8 cellular contexts compared by ENCODE assay signal in genomic region chr10:45727421-45727965, GRCh38. TPM values are rescaled to one million over a fixed set of nuclear protein-coding genes. Genes with fewer than 3 reads are reported as not detected.
DNase-seq lines count a peak whose midpoint lies in the region; ATAC-seq and TF ChIP-seq lines count a peak whose summit lies in the region.
"Not testable (repeated sequence)": the region's sequence is repeated elsewhere in the genome, so short reads cannot be mapped to it uniquely, and the experiment has no call there.

No MANE protein-coding gene starts in this region.

- peak overlapping the region; percentile 82 for H3K4me3 Mint-ChIP-seq in glutamatergic neuron (ENCODE audit: unreplicated experiment)
- peak overlapping the region; percentile 72 to 91 (median 82) for H3K4me3 Mint-ChIP-seq in naive thymus-derived CD4-positive, alpha-beta T cell

- H3K9me3 Mint-ChIP-seq in glutamatergic neuron (ENCODE audit: unreplicated experiment); naive thymus-derived CD4-positive, alpha-beta T cell: not testable (repeated sequence)

- not testable (repeated sequence) for H3K36me3 ChIP-seq in GM06990 (ENCODE audit: control insufficient read depth, insufficient read depth, low read length); SJSA1; naive thymus-derived CD4-positive, alpha-beta T cell (ENCODE audit: control insufficient read depth in 2 of 3, insufficient read depth in 3 of 3, low read length in 3 of 3)

- ATAC-seq in GM21529 (IDR thresholded peaks at IDR 0.05; ENCODE audit: unreplicated experiment), result peak; percentile 61
- peak; percentile 44 for ATAC-seq in HG03139 (IDR thresholded peaks at IDR 0.05; ENCODE audit: unreplicated experiment)
- ATAC-seq in naive thymus-derived CD4-positive, alpha-beta T cell, result peak; percentile 40

- CTCF ChIA-PET in naive thymus-derived CD4-positive, alpha-beta T cell (lab: Charles Lee), result not testable (repeated sequence)

- not testable (repeated sequence) for H3K27me3 Mint-ChIP-seq in glutamatergic neuron (ENCODE audit: unreplicated experiment); naive thymus-derived CD4-positive, alpha-beta T cell

- POLR2A ChIA-PET in naive thymus-derived CD4-positive, alpha-beta T cell (lab: Charles Lee), result interaction anchor here (1.2 kb wide), 1 partner anchor 309 kb away, joined by 3 read pairs; no protein-coding TSS in a partner anchor

- not testable (repeated sequence) for H3K4me1 Mint-ChIP-seq in glutamatergic neuron (ENCODE audit: low read depth, unreplicated experiment)
- H3K4me1 Mint-ChIP-seq in naive thymus-derived CD4-positive, alpha-beta T cell, result peaks cover 0 to 18% (median 13%) of the 10 kb centered on the region in 7 donors

- DNase-seq in GM06990 (ENCODE audit: extremely low read depth, insufficient read length); SJSA1 (ENCODE audit: low read depth in 1 of 2, low spot score in 2 of 2); astrocyte of the spinal cord (ENCODE audit: low read depth, low spot score); glutamatergic neuron: not testable (repeated sequence)
- peak in 3 of 9 donors; percentile 9 to 16 (median 9) for DNase-seq in naive thymus-derived CD4-positive, alpha-beta T cell

- H3K9me3 ChIP-seq in SJSA1 (replicated peaks); naive thymus-derived CD4-positive, alpha-beta T cell (ENCODE audit: control insufficient read depth in 2 of 3, low read length in 3 of 3): not testable (repeated sequence)

- H3K27ac ChIP-seq in SJSA1 (peak overlapping the region; percentile 54; the same call in 1 of the 2 replicates), temporal lobe (ENCODE audit: low read depth, low read length) (peak overlapping the region; percentile 17)
- H3K27ac ChIP-seq in naive thymus-derived CD4-positive, alpha-beta T cell (ENCODE audit: low read depth, low read length), result peak overlapping the region; percentile 68

- in situ Hi-C loops in astrocyte of the spinal cord (cut with HindIII; ENCODE audit: low sequenced_read_pairs), result not testable (repeated sequence)

- H3K36me3 Mint-ChIP-seq in glutamatergic neuron (ENCODE audit: unreplicated experiment); naive thymus-derived CD4-positive, alpha-beta T cell: not testable (repeated sequence)

- H3K27ac Mint-ChIP-seq in glutamatergic neuron (ENCODE audit: unreplicated experiment), result not testable (repeated sequence)
- peak overlapping the region in 8 of 9 donors; percentile 79 to 94 (median 86) for H3K27ac Mint-ChIP-seq in naive thymus-derived CD4-positive, alpha-beta T cell

- H3K4me3 ChIP-seq in GM06990 (replicated peaks; ENCODE audit: low read depth, low read length) (peak overlapping the region; percentile 78), SJSA1 (peak overlapping the region; percentile 63), astrocyte of the spinal cord (ENCODE audit: low read depth, low read length) (peak overlapping the region; percentile 63)
- H3K4me3 ChIP-seq in naive thymus-derived CD4-positive, alpha-beta T cell (ENCODE audit: low read length), result peak overlapping the region; percentile 58

- not testable (repeated sequence) for TF ChIP-seq CTCF in GM06990 (IDR thresholded peaks at IDR 0.05; ENCODE audit: insufficient read depth, low read length, poor library complexity, severe bottlenecking); astrocyte of the spinal cord (IDR thresholded peaks at IDR 0.05; ENCODE audit: low read depth, low read length); glutamatergic neuron (IDR thresholded peaks at IDR 0.05; ENCODE audit: partially characterized antibody, unreplicated experiment)

- intact Hi-C loops in naive thymus-derived CD4-positive, alpha-beta T cell (cut with micrococcal nuclease), result loop anchor here in 1 of 2 donors (2.0 kb wide), 2 partner anchors 55 to 263 kb away; partner anchors contain the start of gene ZFAND4

- not testable (repeated sequence) for H3K27me3 ChIP-seq in GM06990 (replicated peaks; ENCODE audit: control insufficient read depth, insufficient read depth, low read length); SJSA1 (replicated peaks); naive thymus-derived CD4-positive, alpha-beta T cell (ENCODE audit: control insufficient read depth in 2 of 2, insufficient read depth in 2 of 2, low read length in 2 of 2)

- not testable (repeated sequence) for H3K4me1 ChIP-seq in SJSA1 (replicated peaks); naive thymus-derived CD4-positive, alpha-beta T cell (ENCODE audit: control insufficient read depth in 2 of 2, insufficient read depth in 2 of 2, low read length in 2 of 2)

RNA-seq across cellular contexts. Expression of gene WASHC2C, which starts 0.4 kb away (rescaled TPM):
- total RNA-seq in SJSA1 (2014; rRNA removed; shearing (Covaris generic)), result 21.6 and 24.0 TPM in 2 replicates
- total RNA-seq in glutamatergic neuron (ENCODE audit: unreplicated experiment) (86.6 TPM), temporal lobe (35.9 TPM)
- 10 to 100 TPM; 54.7 to 76.0 (median 67.8) TPM for total RNA-seq in naive thymus-derived CD4-positive, alpha-beta T cell
- polyA plus RNA-seq in naive thymus-derived CD4-positive, alpha-beta T cell, result 10 to 100 TPM; 13.7 to 35.9 TPM

RNA-seq across cellular contexts. Expression of gene ZFAND4, which starts 54.9 kb away (rescaled TPM):
- total RNA-seq in SJSA1 (2014; rRNA removed; shearing (Covaris generic)), result 15.1 and 22.8 TPM in 2 replicates
- total RNA-seq in glutamatergic neuron (ENCODE audit: unreplicated experiment) (33.0 TPM), temporal lobe (11.8 TPM)
- 10 to 100 TPM; 21.4 to 33.2 (median 29.5) TPM for total RNA-seq in naive thymus-derived CD4-positive, alpha-beta T cell
- 10 to 100 TPM; 22.4 to 31.4 TPM for polyA plus RNA-seq in naive thymus-derived CD4-positive, alpha-beta T cell

Comparison
In these comparisons a context has a peak if more than half of its experiments do, and no peak if none do; other contexts are left out.
1. H3K27ac ChIP-seq: peak in every context shown above with its lines; median percentile 68 in naive thymus-derived CD4-positive, alpha-beta T cell; 54 in SJSA1; 17 in temporal lobe.